Comparison of ENCODE assay signal across 1 cellular context in genomic region chr7:101902680-101903504, GRCh38.
TF ChIP-seq lines count a peak whose summit lies in the region.

No MANE protein-coding gene starts in this region.

TF ChIP-seq in K562, 482 proteins besides CTCF, POLR2A, EP300 and RAD21 (continued from another document and continues in another):
- TF ChIP-seq NCOA6 (IDR thresholded peaks at IDR 0.05) = no peak
- TF ChIP-seq RUNX1 (IDR thresholded peaks at IDR 0.05; ENCODE audit: low read depth) = peak; percentile 78; the same call in 1 of the 2 replicates
- TF ChIP-seq VEZF1 (CRISPR knock-in tag; IDR thresholded peaks at IDR 0.05) = peak; percentile 95
- no peak; the same call in 1 of the 2 replicates for TF ChIP-seq MTA1 (IDR thresholded peaks at IDR 0.05; ENCODE audit: borderline replicate concordance)
- TF ChIP-seq ZBTB43 (CRISPR knock-in tag; IDR thresholded peaks at IDR 0.05) = no peak
- no peak for TF ChIP-seq PCBP1 (IDR thresholded peaks at IDR 0.05; ENCODE audit: low read depth, low read length, poor library complexity, severe bottlenecking)
- TF ChIP-seq TEAD1 (CRISPR knock-in tag; IDR thresholded peaks at IDR 0.05) = peak; percentile 20 to 78; a peak in 3 of 4 replicates
- TF ChIP-seq ZFP36 (IDR thresholded peaks at IDR 0.05; ENCODE audit: low read depth, low read length, partially characterized antibody) = no peak
- TF ChIP-seq ZNF449 (CRISPR knock-in tag; IDR thresholded peaks at IDR 0.05) = no peak
- no peak for TF ChIP-seq RAD51 (IDR thresholded peaks at IDR 0.05; ENCODE audit: borderline replicate concordance, low read depth)
- TF ChIP-seq MCM7 (IDR thresholded peaks at IDR 0.05) = no peak
- TF ChIP-seq RFX5 (IDR thresholded peaks at IDR 0.05; ENCODE audit: low read depth, low read length) = no peak
- TF ChIP-seq ZNF3 (CRISPR knock-in tag; IDR thresholded peaks at IDR 0.05) = no peak
- TF ChIP-seq ZNF398 (CRISPR knock-in tag; IDR thresholded peaks at IDR 0.05) = no peak
- TF ChIP-seq RBM14 (IDR thresholded peaks at IDR 0.05; ENCODE audit: borderline replicate concordance, insufficient read depth, low read depth, low read length) = no peak
- TF ChIP-seq GATAD2A (IDR thresholded peaks at IDR 0.05) = no peak
- no peak for TF ChIP-seq SLC30A9 (CRISPR knock-in tag; IDR thresholded peaks at IDR 0.05)
- no peak for TF ChIP-seq WHSC1 (IDR thresholded peaks at IDR 0.05; ENCODE audit: low read length)
- no peak for TF ChIP-seq ASH1L (IDR thresholded peaks at IDR 0.05; ENCODE audit: borderline replicate concordance, low read depth, partially characterized antibody)
- TF ChIP-seq HSF4 (CRISPR knock-in tag; IDR thresholded peaks at IDR 0.05; ENCODE audit: borderline replicate concordance) = no peak
- TF ChIP-seq CHD2 (IDR thresholded peaks at IDR 0.05; ENCODE audit: low read depth, low read length) = no peak
- no peak for TF ChIP-seq HMG20A (CRISPR knock-in tag; conservative IDR thresholded peaks at IDR 0.05)
- peak; percentile 92 for TF ChIP-seq ZEB2 (IDR thresholded peaks at IDR 0.05)
- peak; percentile 87; the same call in 1 of the 2 replicates for TF ChIP-seq CTBP1 (IDR thresholded peaks at IDR 0.05; ENCODE audit: borderline replicate concordance)
- TF ChIP-seq NKRF (IDR thresholded peaks at IDR 0.05; ENCODE audit: borderline replicate concordance) = no peak
- no peak for TF ChIP-seq HMGN3 (IDR thresholded peaks at IDR 0.05; ENCODE audit: borderline replicate concordance, extremely low read depth, insufficient read length, low read depth, low read length)
- peak; percentile 81 for TF ChIP-seq NEUROD1 (IDR thresholded peaks at IDR 0.05; ENCODE audit: borderline replicate concordance, low read depth, low read length, partially characterized antibody)
- no peak for TF ChIP-seq CCAR2 (IDR thresholded peaks at IDR 0.05; ENCODE audit: low read depth, low read length)
- peak; percentile 84 for TF ChIP-seq SMAD4 (CRISPR knock-in tag; conservative IDR thresholded peaks at IDR 0.05)
- no peak for TF ChIP-seq RNF219 (CRISPR knock-in tag; IDR thresholded peaks at IDR 0.05)
- TF ChIP-seq GABPA (tag; conservative IDR thresholded peaks at IDR 0.05; ENCODE audit: low read depth) = peak; percentile 8; the same call in 1 of the 2 replicates
- no peak for TF ChIP-seq HDAC6 (IDR thresholded peaks at IDR 0.05; ENCODE audit: low read depth, low read length)
- TF ChIP-seq CREM (IDR thresholded peaks at IDR 0.05; ENCODE audit: low read depth) = peak; percentile 75
- TF ChIP-seq XRCC5 (IDR thresholded peaks at IDR 0.05; ENCODE audit: low read depth, low read length) = no peak
- TF ChIP-seq KAT7 (CRISPR knock-in tag; IDR thresholded peaks at IDR 0.05; ENCODE audit: borderline replicate concordance) = peak; percentile 20; the same call in 1 of the 2 replicates
- no peak for TF ChIP-seq GTF2F1 (IDR thresholded peaks at IDR 0.05; ENCODE audit: low read depth, low read length)
- TF ChIP-seq HDAC1 (IDR thresholded peaks at IDR 0.05) = peak in 1 of 2 experiments; percentile 80; a peak in 2 of 4 replicates
- 0 out of 2 replicates have a peak, but pooled peaks have one; percentile 8 for TF ChIP-seq SMC3 (conservative IDR thresholded peaks at IDR 0.05; ENCODE audit: insufficient read depth, low read depth, low read length)
- no peak for TF ChIP-seq FOXK1 (CRISPR knock-in tag; IDR thresholded peaks at IDR 0.05; ENCODE audit: borderline replicate concordance)
- TF ChIP-seq PHB (CRISPR knock-in tag; IDR thresholded peaks at IDR 0.05) = no peak
- TF ChIP-seq RFX1 (IDR thresholded peaks at IDR 0.05) = no peak
- TF ChIP-seq ELK3 (CRISPR knock-in tag; IDR thresholded peaks at IDR 0.05) = no peak
- TF ChIP-seq CHD4 (IDR thresholded peaks at IDR 0.05; ENCODE audit: insufficient read depth, insufficient replicate concordance, low read depth, low read length, poor library complexity, severe bottlenecking) = no peak
